23 cellular contexts compared by ENCODE assay signal in genomic region chr11:114237321-114238280, GRCh38. TPM values are rescaled to one million over a fixed set of nuclear protein-coding genes. Genes with fewer than 3 reads are reported as not detected.
A peak's percentile ranks its signal among the peaks of the same experiment; 100 is the strongest.
DNase-seq lines count a peak whose midpoint lies in the region; ATAC-seq and TF ChIP-seq lines count a peak whose summit lies in the region.
"Had no signal": no experiment of that assay in that cellular context is flagged by ENCODE, and none has a peak within 500 bp of the region (broad histone marks: within the 10 kb centered on the region; RNA-seq: fewer than 3 reads in every experiment).

No MANE protein-coding gene starts in this region.

- H2BK20ac ChIP-seq in IMR-90 (ENCODE audit: low read depth, low read length): no peak overlapping the region

- H2BK15ac ChIP-seq in IMR-90 (ENCODE audit: low read depth, low read length): no peak overlapping the region

- DNase-seq in IMR-90 (peak; percentile 2), adipocyte (ENCODE audit: low read depth) (peak; percentile 49), fibroblast of mammary gland (ENCODE audit: low read depth) (peak; percentile 46), gastrocnemius medialis (no peak), H7 (no peak), Peyer's patch (no peak), KG1 (lab: John Stamatoyannopoulos, UW) (no peak)
- DNase-seq: activated CD4-positive, alpha-beta T cell treated with anti-CD3 and anti-CD28 coated beads, Interleukin-2, amount 50 U/mL, for 48 hours; activated CD8-positive, alpha-beta memory T cell treated with anti-CD3 and anti-CD28 coated beads, Interleukin-2, amount 50 U/mL, for 48 hours; cerebellar nuclear complex; head of caudate nucleus; mucosa of descending colon; NCI-H2029; NCI-H2227 treated with DMSO at 0.1 percent for 48 hours; SJCRH30; stimulated activated naive CD8-positive, alpha-beta T cell treated with anti-CD3 and anti-CD28 coated beads, Interleukin-15, amount 100 ng/mL, for 72 hours; T-helper 1 cell; tibial artery had no signal

- in situ Hi-C loops in IMR-90 (cut with MboI; ENCODE audit: low sequenced_read_pairs) (no loop called here), gastrocnemius medialis (cut with MboI; ENCODE audit: low sequenced_read_pairs in 4 of 4) (no loop called here)

- H3K14ac ChIP-seq in IMR-90 (replicated peaks; ENCODE audit: low read depth, low read length): no peak overlapping the region

- no peaks in the 10 kb centered on the region for H4K20me1 ChIP-seq in IMR-90 (ENCODE audit: insufficient read depth, low read length)
- H4K20me1 ChIP-seq: BLaER1 had no signal

- H3K18ac ChIP-seq in IMR-90 (ENCODE audit: low read depth, low read length): no peak overlapping the region

- POLR2A ChIA-PET in IMR-90 (lab: Charles Lee; ENCODE audit: unreplicated experiment): no interaction called here

- no peaks in the 10 kb centered on the region for H3K79me1 ChIP-seq in IMR-90 (ENCODE audit: low read depth in 1 of 2, low read length in 2 of 2)

- no peak overlapping the region for H3K4ac ChIP-seq in IMR-90 (ENCODE audit: low read depth, low read length)

- TF ChIP-seq RAD21 in IMR-90 (IDR thresholded peaks at IDR 0.05; ENCODE audit: low read length): no peak

- TF ChIP-seq POLR2A in IMR-90 (IDR thresholded peaks at IDR 0.05; ENCODE audit: low read depth, low read length) (no peak), gastrocnemius medialis (IDR thresholded peaks at IDR 0.05) (no peak), Peyer's patch (IDR thresholded peaks at IDR 0.05) (no peak)

- no peak overlapping the region for H3K23ac ChIP-seq in IMR-90 (ENCODE audit: low read depth, low read length)

- H3K9ac ChIP-seq in IMR-90 (ENCODE audit: low read depth, low read length): no peak overlapping the region
- peak overlapping the region; percentile 31 for H3K9ac ChIP-seq in adipocyte (ENCODE audit: low read length)
- H3K9ac ChIP-seq: BLaER1 had no signal

- no peak overlapping the region for H4K91ac ChIP-seq in IMR-90 (ENCODE audit: insufficient read depth, low read depth, low read length)

- CTCF ChIA-PET in IMR-90 (lab: Yijun Ruan, JAX): no interaction called here

- H3K27ac ChIP-seq in IMR-90 (ENCODE audit: insufficient read depth, low read length): no peak overlapping the region
- peak overlapping the region; percentile 90 to 99 (median 96) for H3K27ac ChIP-seq in gastrocnemius medialis
- no peak overlapping the region for H3K27ac ChIP-seq in Peyer's patch
- H3K27ac ChIP-seq: BLaER1, SJCRH30 had no signal

- no peak overlapping the region for H2AFZ ChIP-seq in IMR-90 (replicated peaks; ENCODE audit: low read length, poor library complexity)

- intact Hi-C loops in IMR-90 (cut with micrococcal nuclease) (no loop called here), gastrocnemius medialis (cut with DNase I; ENCODE audit: low total_unique reads) (no loop called here)

- no peak overlapping the region for H2AK5ac ChIP-seq in IMR-90 (ENCODE audit: low read depth, low read length)

- no peak overlapping the region for H3K56ac ChIP-seq in IMR-90 (ENCODE audit: extremely low read depth, insufficient read depth, low read length)

- H3K4me1 ChIP-seq in IMR-90 (ENCODE audit: control insufficient read depth, insufficient read depth, low read length) (no peaks in the 10 kb centered on the region; the same call in 1 of the 2 replicates), adipocyte (ENCODE audit: control insufficient read depth, insufficient read depth, low read length) (peaks cover 48% of the 10 kb centered on the region), gastrocnemius medialis (peaks cover 98 to 100% of the 10 kb centered on the region in 2 donors), Peyer's patch (peaks cover 0 to 8% (median 0%) of the 10 kb centered on the region in 4 donors)
- H3K4me1 ChIP-seq: SJCRH30 had no signal

- no peak overlapping the region for H4K5ac ChIP-seq in IMR-90 (ENCODE audit: low read depth, low read length)

- H2BK120ac ChIP-seq in IMR-90 (ENCODE audit: low read depth, low read length): no peak overlapping the region

- 0 out of 2 replicates have a peak, but pooled peaks have one; percentile 29 for ATAC-seq in IMR-90 (ENCODE audit: low read depth)
- no peak for ATAC-seq in gastrocnemius medialis
- ATAC-seq: activated naive CD4-positive, alpha-beta T cell treated with anti-CD3 and anti-CD28 coated beads, Interleukin-2, amount 50 U/mL, for 72 hours; mucosa of descending colon; stimulated activated naive CD8-positive, alpha-beta T cell treated with anti-CD3 and anti-CD28 coated beads, Interleukin-15, amount 100 ng/mL, for 72 hours had no signal

- H4K8ac ChIP-seq in IMR-90 (ENCODE audit: low read depth in 2 of 2, low read length in 2 of 2): no peak overlapping the region

- no peaks in the 10 kb centered on the region for H3K36me3 ChIP-seq in IMR-90 (ENCODE audit: control insufficient read depth, insufficient read depth, low read length)
- H3K36me3 ChIP-seq in adipocyte (ENCODE audit: control insufficient read depth, insufficient read depth, low read length, severe bottlenecking): peaks cover 51% of the 10 kb centered on the region
- peaks cover 0 to 27% of the 10 kb centered on the region in 2 donors for H3K36me3 ChIP-seq in gastrocnemius medialis
- no peaks in the 10 kb centered on the region for H3K36me3 ChIP-seq in H7 (replicated peaks; ENCODE audit: control insufficient read depth, insufficient read depth, low read length)
- H3K36me3 ChIP-seq in Peyer's patch: peaks cover 0 to 22% (median 2%) of the 10 kb centered on the region in 3 donors
- H3K36me3 ChIP-seq: BLaER1, MG63, SJCRH30 had no signal

- H3K9me3 ChIP-seq in IMR-90 (ENCODE audit: control insufficient read depth, insufficient read depth, low read length) (no peaks in the 10 kb centered on the region), adipocyte (ENCODE audit: control insufficient read depth, low read length) (no peaks in the 10 kb centered on the region), gastrocnemius medialis (no peaks in the 10 kb centered on the region), Peyer's patch (no peaks in the 10 kb centered on the region)
- H3K9me3 ChIP-seq: BLaER1, MG63, mucosa of descending colon, SJCRH30, tibial artery had no signal

- WGBS in IMR-90 (ENCODE audit: extremely low coverage in 2 of 2, insufficient read length in 1 of 2), 2 experiments: 65% methylated on average over 8 of the region's 16 CpGs; no CpG with 5 or more reads in 1 of the 2 experiments

- H3K4me2 ChIP-seq in IMR-90 (ENCODE audit: low read depth, low read length): no peak overlapping the region
- H3K4me2 ChIP-seq: BLaER1 had no signal

- H3K4me3 ChIP-seq in IMR-90 (ENCODE audit: insufficient read depth, low read depth, low read length): no peak overlapping the region
- peak overlapping the region; percentile 25 for H3K4me3 ChIP-seq in adipocyte (ENCODE audit: low read length)
- no peak overlapping the region for H3K4me3 ChIP-seq in fibroblast of mammary gland (ENCODE audit: control insufficient read depth, low read depth, low read length)
- no peak overlapping the region for H3K4me3 ChIP-seq in gastrocnemius medialis
- H3K4me3 ChIP-seq in H7 (ENCODE audit: insufficient read depth, low read depth, low read length): no peak overlapping the region
- H3K4me3 ChIP-seq in Peyer's patch: no peak overlapping the region
- H3K4me3 ChIP-seq: BLaER1, lung, MG63, mucosa of descending colon, SJCRH30, tibial artery had no signal

- H3K9me1 ChIP-seq in IMR-90 (ENCODE audit: insufficient read depth, low read length): no peaks in the 10 kb centered on the region

- no TSS peak for BruUV-seq in IMR-90 (replicated peaks; lab: Mats Ljungman, UMichigan)

- H2AK9ac ChIP-seq in IMR-90 (replicated peaks; ENCODE audit: low read depth, low read length, poor library complexity): no peak overlapping the region

- no peak for TF ChIP-seq CTCF in IMR-90 (conservative IDR thresholded peaks at IDR 0.05; ENCODE audit: low read depth, low read length)
- TF ChIP-seq CTCF in fibroblast of mammary gland (conservative IDR thresholded peaks at IDR 0.05; ENCODE audit: control insufficient read depth, insufficient read depth, low read depth, low read length): no peak
- TF ChIP-seq CTCF in gastrocnemius medialis (IDR thresholded peaks at IDR 0.05 in 4 of 5, conservative IDR thresholded peaks at IDR 0.05 in 1 of 5): peak in 2 of 5 experiments; percentile 16 to 24
- no peak for TF ChIP-seq CTCF in Peyer's patch (IDR thresholded peaks at IDR 0.05)

- dilution Hi-C loops in IMR-90 (cut with HindIII; ENCODE audit: low sequenced_read_pairs, unreplicated experiment): no loop called here

- H2BK5ac ChIP-seq in IMR-90 (ENCODE audit: low read depth, low read length, poor library complexity, severe bottlenecking): no peak overlapping the region

- peaks cover 24% of the 10 kb centered on the region for H3K27me3 ChIP-seq in IMR-90 (ENCODE audit: control insufficient read depth, insufficient read depth, low read length)
- H3K27me3 ChIP-seq in adipocyte (replicated peaks; ENCODE audit: control insufficient read depth, insufficient read depth, low read length): no peaks in the 10 kb centered on the region
- H3K27me3 ChIP-seq in gastrocnemius medialis: no peaks in the 10 kb centered on the region
- peaks cover 15% of the 10 kb centered on the region for H3K27me3 ChIP-seq in H7 (ENCODE audit: control insufficient read depth, insufficient read depth, low read length)
- no peaks in the 10 kb centered on the region for H3K27me3 ChIP-seq in Peyer's patch
- H3K27me3 ChIP-seq: BLaER1, SJCRH30, tibial artery had no signal

TF ChIP-seq in IMR-90, 13 proteins besides CTCF, POLR2A, EP300 and RAD21 (continues in another document):
- no peak for TF ChIP-seq NFE2L2 (IDR thresholded peaks at IDR 0.05; ENCODE audit: low read depth, low read length)
- TF ChIP-seq FOS (IDR thresholded peaks at IDR 0.05; ENCODE audit: low read depth, low read length): no peak
- no peak for TF ChIP-seq RCOR1 (IDR thresholded peaks at IDR 0.05; ENCODE audit: insufficient replicate concordance, low read length)
- no peak for TF ChIP-seq SMC3 (IDR thresholded peaks at IDR 0.05; ENCODE audit: low read depth, low read length)
- TF ChIP-seq CEBPB (IDR thresholded peaks at IDR 0.05; ENCODE audit: low read depth, low read length): no peak
- TF ChIP-seq, protein P1, sequence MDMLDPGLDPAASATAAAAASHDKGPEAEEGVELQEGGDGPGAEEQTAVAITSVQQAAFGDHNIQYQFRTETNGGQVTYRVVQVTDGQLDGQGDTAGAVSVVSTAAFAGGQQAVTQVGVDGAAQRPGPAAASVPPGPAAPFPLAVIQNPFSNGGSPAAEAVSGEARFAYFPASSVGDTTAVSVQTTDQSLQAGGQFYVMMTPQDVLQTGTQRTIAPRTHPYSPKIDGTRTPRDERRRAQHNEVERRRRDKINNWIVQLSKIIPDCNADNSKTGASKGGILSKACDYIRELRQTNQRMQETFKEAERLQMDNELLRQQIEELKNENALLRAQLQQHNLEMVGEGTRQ (IDR thresholded peaks at IDR 0.05; ENCODE audit: low read depth, low read length): no peak
- no peak for TF ChIP-seq BHLHE40 (IDR thresholded peaks at IDR 0.05; ENCODE audit: low read depth, low read length)

RNA-seq across cellular contexts. Expression of gene NNMT, which starts 58.6 kb away (rescaled TPM):
- total RNA-seq in IMR-90 (2012; rRNA removed) (74.7 and 108 TPM in 2 replicates), gastrocnemius medialis (100 to 1,000 TPM; 157 to 968 (median 541) TPM), Peyer's patch (100 to 1,000 TPM in 3 of 4 donors, 10 to 100 TPM in 1; 43.6 to 413 (median 187) TPM)
- polyA plus RNA-seq in IMR-90 (2012; rRNA removed): 76.1 and 79.7 TPM in 2 replicates
- polyA plus RNA-seq in IMR-90 (2012; cell fraction: cytosol; rRNA removed): 127 and 153 TPM in 2 replicates
- polyA plus RNA-seq in IMR-90 (2012; cell fraction: nucleus; rRNA removed; ENCODE audit: low replicate concordance): 46.1 and 57.3 TPM in 2 replicates
- not detected in 2 replicates for total RNA-seq in H7 (2014; rRNA removed; shearing (Covaris generic))
- total RNA-seq: activated naive CD4-positive, alpha-beta T cell treated with anti-CD3 and anti-CD28 coated beads, Interleukin-2, amount 50 U/mL, for 72 hours; activated T-helper 2 cell treated with anti-CD3 and anti-CD28 coated beads, Interferon-gamma antibody, Interleukin-2, Interleukin-4, amounts not matched to agents 10 μg/mL and 5 μg/mL and 100 μg/mL, durations not matched to agents 14 hours and 24 hours and 36 hours had no signal

Comparison
In these comparisons a context has a peak if more than half of its experiments do, and no peak if none do; other contexts are left out.
1. DNase-seq: peak in IMR-90 (single experiment), adipocyte (single experiment) and fibroblast of mammary gland (single experiment); none in gastrocnemius medialis (0 of 2), H7 (single experiment), Peyer's patch (0 of 3) and KG1 (single experiment).
2. H3K27ac ChIP-seq: peak in gastrocnemius medialis (4 of 4); none in IMR-90 (single experiment) and Peyer's patch (0 of 4).
3. RNA of gene NNMT, which starts 58.6 kb away (total RNA-seq): 157 to 968 TPM in gastrocnemius medialis, 43.6 to 413 TPM in Peyer's patch and 74.7 to 108 TPM in IMR-90; not detected in H7; every median in the first group is over 10 times any median in the second.